In genomic region chr1:116377564-116378529, GRCh38 we compare ENCODE assay signal across 8 cellular contexts. TPM values are rescaled to one million over a fixed set of nuclear protein-coding genes. Genes with fewer than 3 reads are reported as not detected.
DNase-seq lines count a peak whose midpoint lies in the region; ATAC-seq and TF ChIP-seq lines count a peak whose summit lies in the region.

No MANE protein-coding gene starts in this region.

- H3K27ac Mint-ChIP-seq in WTC11, result peak overlapping the region; percentile 1; the same call in 1 of the 2 replicates

- peaks cover 82% of the 10 kb centered on the region for H3K4me1 Mint-ChIP-seq in WTC11

- peak; percentile 94 for DNase-seq in GM12865 (ENCODE audit: low read depth)
- peak; percentile 87 to 88 for DNase-seq in Kasumi-1 (lab: John Stamatoyannopoulos, UW)
- no peak for DNase-seq in WTC11 (ENCODE audit: low spot score)
- DNase-seq in thyroid gland, result peak; percentile 75 to 77
- DNase-seq in effector CD8-positive, alpha-beta T cell (lab: John Stamatoyannopoulos, UW), result no peak

- no peaks in the 10 kb centered on the region for H3K36me3 Mint-ChIP-seq in WTC11

- no peak overlapping the region for H3K4me3 Mint-ChIP-seq in WTC11

- H3K4me1 ChIP-seq in endocrine pancreas (ENCODE audit: control insufficient read depth, insufficient read depth, low read length) (peaks cover 44% of the 10 kb centered on the region), muscle layer of colon (ENCODE audit: insufficient read depth, low read length) (peaks cover 71% of the 10 kb centered on the region), thyroid gland (peaks cover 61% of the 10 kb centered on the region in 2 donors)

- TF ChIP-seq CTCF in GM12865 (IDR thresholded peaks at IDR 0.05; ENCODE audit: insufficient read depth, low read depth, low read length, missing control alignments) (no peak), WTC11 (IDR thresholded peaks at IDR 0.05) (no peak), thyroid gland (IDR thresholded peaks at IDR 0.05) (no peak)

- 17 to 28% methylated on average over 13 of the region's 13 CpGs for WGBS in thyroid gland, 2 donors

- H3K27me3 ChIP-seq in endocrine pancreas (ENCODE audit: control insufficient read depth, insufficient read depth, low read length) (no peaks in the 10 kb centered on the region), muscle layer of colon (ENCODE audit: control insufficient read depth in 1 of 2, insufficient read depth in 2 of 2, low read length in 2 of 2) (no peaks in the 10 kb centered on the region), thyroid gland (no peaks in the 10 kb centered on the region)

- peak in 1 of 2 donors; percentile 49 for TF ChIP-seq POLR2A in thyroid gland (IDR thresholded peaks at IDR 0.05)

- no peaks in the 10 kb centered on the region for H3K9me3 ChIP-seq in endocrine pancreas (ENCODE audit: control insufficient read depth, low read length)
- no peaks in the 10 kb centered on the region for H3K9me3 ChIP-seq in muscle layer of colon (ENCODE audit: low read length)
- no peaks in the 10 kb centered on the region for H3K9me3 ChIP-seq in thyroid gland

- no peaks in the 10 kb centered on the region for H3K27me3 Mint-ChIP-seq in WTC11 (ENCODE audit: low read depth)

- H3K36me3 ChIP-seq in endocrine pancreas (ENCODE audit: control insufficient read depth, insufficient read depth, low read length), result no peaks in the 10 kb centered on the region
- H3K36me3 ChIP-seq in muscle layer of colon (ENCODE audit: insufficient read depth, low read length), result no peaks in the 10 kb centered on the region
- no peaks in the 10 kb centered on the region for H3K36me3 ChIP-seq in thyroid gland

- H3K9me3 Mint-ChIP-seq in WTC11, result no peaks in the 10 kb centered on the region

- ATAC-seq in GM21786 (IDR thresholded peaks at IDR 0.05; ENCODE audit: unreplicated experiment) (peak; percentile 74), WTC11 (no peak)

- POLR2A ChIA-PET in WTC11 (lab: Charles Lee), result no interaction called here

- H3K4me3 ChIP-seq in GM12865 (ENCODE audit: low read depth, low read length) (peak overlapping the region; percentile 96), endocrine pancreas (ENCODE audit: control insufficient read depth, insufficient read depth, low read length) (peak overlapping the region; percentile 84), muscle layer of colon (ENCODE audit: low read depth in 1 of 2, low read length in 2 of 2) (no peak overlapping the region), thyroid gland (replicated peaks in 1 of 3) (peak overlapping the region in 1 of 3 donors; percentile 18)

- H3K9ac ChIP-seq in endocrine pancreas (ENCODE audit: control insufficient read depth, insufficient read depth, low read length) (peak overlapping the region; percentile 49), muscle layer of colon (ENCODE audit: low read length) (peak overlapping the region; percentile 45)

- intact Hi-C loops in thyroid gland (cut with DNase I), result loop anchor here (10.0 kb wide), 1 partner anchor 143 kb away; no protein-coding TSS in a partner anchor

- CTCF ChIA-PET in WTC11 (lab: Charles Lee), result interaction anchor here (4.3 kb wide), 1 partner anchor 107 kb away, joined by 29 read pairs; no protein-coding TSS in a partner anchor

- H3K27ac ChIP-seq in muscle layer of colon (ENCODE audit: low read depth, low read length) (peak overlapping the region; percentile 94), thyroid gland (peak overlapping the region; percentile 97 to 99 (median 98))

TF ChIP-seq in WTC11, 78 proteins besides CTCF, POLR2A, EP300 and RAD21:
- TF ChIP-seq MYBL2 (CRISPR knock-in tag; IDR thresholded peaks at IDR 0.05) (no peak), ZNF532 (CRISPR knock-in tag; IDR thresholded peaks at IDR 0.05; ENCODE audit: borderline replicate concordance) (no peak), TCF7 (CRISPR knock-in tag; IDR thresholded peaks at IDR 0.05; ENCODE audit: low read depth) (no peak), NR2C2 (CRISPR knock-in tag; IDR thresholded peaks at IDR 0.05) (no peak), ATF1 (CRISPR knock-in tag; IDR thresholded peaks at IDR 0.05) (no peak), FOXP1 (CRISPR knock-in tag; IDR thresholded peaks at IDR 0.05; ENCODE audit: borderline replicate concordance) (no peak), ZNF138 (CRISPR knock-in tag; conservative IDR thresholded peaks at IDR 0.05) (no peak), ZNF396 (CRISPR knock-in tag; IDR thresholded peaks at IDR 0.05; ENCODE audit: borderline replicate concordance) (no peak), PRRX2 (CRISPR knock-in tag; IDR thresholded peaks at IDR 0.05) (no peak), HMGXB4 (CRISPR knock-in tag; IDR thresholded peaks at IDR 0.05) (no peak), ZNF263 (CRISPR knock-in tag; IDR thresholded peaks at IDR 0.05; ENCODE audit: low read depth) (no peak), USF1 (CRISPR knock-in tag; IDR thresholded peaks at IDR 0.05) (no peak), OVOL2 (CRISPR knock-in tag; IDR thresholded peaks at IDR 0.05; ENCODE audit: borderline replicate concordance) (no peak), ZNF425 (CRISPR knock-in tag; conservative IDR thresholded peaks at IDR 0.05) (no peak), GTF2I (CRISPR knock-in tag; conservative IDR thresholded peaks at IDR 0.05) (no peak)

RNA-seq across cellular contexts. Expression of gene ATP1A1, which starts 4.8 kb away (rescaled TPM):
- total RNA-seq in WTC11 (2021) (259 to 286 TPM (median 259 TPM) in 3 replicates), thyroid gland (1,000 to 10,000 TPM in 3 of 4 donors, 100 to 1,000 TPM in 1; 770 to 1,450 (median 1,316) TPM)

Comparison
In these comparisons a context has a peak if more than half of its experiments do, and no peak if none do; other contexts are left out.
1. DNase-seq: peak in GM12865 (single experiment), Kasumi-1 (2 of 2) and thyroid gland (2 of 2); none in WTC11 (single experiment) and effector CD8-positive, alpha-beta T cell (single experiment).
2. H3K4me3 ChIP-seq: peak in GM12865 (single experiment) and endocrine pancreas (single experiment); none in muscle layer of colon (0 of 2).